Comparison of ENCODE assay signal across 8 cellular contexts in the genomic region with DNA sequence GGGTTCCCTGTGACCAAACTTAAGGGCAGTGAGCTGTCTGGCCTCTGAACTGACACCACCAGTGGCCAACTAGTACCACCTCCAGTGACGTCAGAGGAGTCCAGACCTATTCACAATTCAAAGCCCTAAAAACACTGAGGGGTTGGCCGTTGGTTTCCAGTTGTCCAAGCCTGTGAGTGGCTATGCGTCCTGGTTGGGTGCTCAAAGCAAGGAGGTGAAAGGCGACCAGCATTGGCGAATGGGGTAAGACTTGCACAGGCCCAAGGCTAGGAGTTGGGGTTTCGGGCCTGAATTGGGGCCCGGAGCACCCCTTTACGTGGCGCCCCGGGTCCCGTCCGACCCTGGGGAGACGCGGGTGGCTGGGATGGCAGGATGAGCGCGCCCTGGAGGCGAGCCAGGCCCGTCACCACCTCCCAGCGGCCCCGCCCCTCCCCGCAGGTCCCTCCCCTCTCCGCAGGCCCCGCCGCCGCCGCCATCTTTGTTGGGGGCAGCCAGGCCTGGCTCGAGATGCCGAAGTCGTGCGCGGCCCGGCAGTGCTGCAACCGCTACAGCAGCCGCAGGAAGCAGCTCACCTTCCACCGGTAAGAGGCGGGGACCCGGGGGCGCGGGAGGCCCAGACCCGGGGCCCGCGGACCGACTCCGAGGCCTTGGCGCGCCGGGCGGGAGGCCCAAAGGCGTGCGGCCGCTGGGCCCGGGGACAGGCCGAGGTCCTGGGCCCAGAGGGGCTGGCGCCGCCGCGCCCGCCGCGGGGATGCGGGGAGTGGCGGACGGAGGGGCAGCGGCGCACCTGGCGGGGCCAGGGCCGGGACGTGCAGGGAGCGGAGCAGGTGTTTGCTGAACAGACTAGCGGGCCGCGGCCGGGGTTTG. TPM values are rescaled to one million over a fixed set of nuclear protein-coding genes. Genes with fewer than 3 reads are reported as not detected.
DNase-seq lines count a peak whose midpoint lies in the region; ATAC-seq, FAIRE-seq and TF ChIP-seq lines count a peak whose summit lies in the region.

A gene with protein sequence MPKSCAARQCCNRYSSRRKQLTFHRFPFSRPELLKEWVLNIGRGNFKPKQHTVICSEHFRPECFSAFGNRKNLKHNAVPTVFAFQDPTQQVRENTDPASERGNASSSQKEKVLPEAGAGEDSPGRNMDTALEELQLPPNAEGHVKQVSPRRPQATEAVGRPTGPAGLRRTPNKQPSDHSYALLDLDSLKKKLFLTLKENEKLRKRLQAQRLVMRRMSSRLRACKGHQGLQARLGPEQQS (plus strand): TSS at position 157 of the 867 bp plus-strand sequence. CDS start 351 bp downstream, at position 508.

- no peaks in the 10 kb centered on the region for H3K9me3 Mint-ChIP-seq in WTC11

- no peaks in the 10 kb centered on the region for H3K27me3 ChIP-seq in bronchial epithelial cell (ENCODE audit: control insufficient read depth, insufficient read depth, low read length)

- POLR2A ChIA-PET in WTC11 (lab: Charles Lee) = interaction anchor here (0.7 to 1.3 kb wide), 4 partner anchors 20 to 23 kb away, joined by 3 to 4 read pairs (median 4); a partner anchor contains a TSS

- H3K36me3 ChIP-seq in bronchial epithelial cell (ENCODE audit: control insufficient read depth, insufficient read depth, low read length) = peaks cover 29% of the 10 kb centered on the region

- CTCF ChIA-PET in WTC11 (lab: Charles Lee) = interaction anchor here (0.7 to 2.5 kb wide), 8 partner anchors 8 to 771 kb away, joined by 3 to 8 read pairs (median 6); a partner anchor contains a TSS

- no peak for FAIRE-seq in bronchial epithelial cell (lab: Jason Lieb, UNC)

- DNase-seq in NCI-H2171 (lab: John Stamatoyannopoulos, UW) = peak; percentile 86
- DNase-seq in WTC11 (ENCODE audit: low spot score) = peak; percentile 90
- peak; percentile 60 for DNase-seq in bronchial epithelial cell (ENCODE audit: low read depth)
- DNase-seq in inferior parietal cortex (ENCODE audit: extremely low spot score) = peak; percentile 80
- peak; percentile 79 to 85 for DNase-seq in stimulated activated CD4-positive, alpha-beta T cell treated with anti-CD3 and anti-CD28 coated beads, Interleukin-12 subunit alpha, Interleukin-12 subunit beta, amount 100 ng/mL, for 24 hours (ENCODE audit: low read depth in 2 of 2)

- TF ChIP-seq CTCF in 22Rv1 (IDR thresholded peaks at IDR 0.05) (no peak), WTC11 (IDR thresholded peaks at IDR 0.05) (no peak), bronchial epithelial cell (IDR thresholded peaks at IDR 0.05; ENCODE audit: insufficient read depth, low read length, severe bottlenecking) (no peak)

- H3K27ac ChIP-seq in 22Rv1 = peak within 1 kb of the TSS; percentile 90

- H3K27ac Mint-ChIP-seq in WTC11 = peak within 1 kb of the TSS; percentile 98

- peaks cover 46% of the 10 kb centered on the region for H3K36me3 Mint-ChIP-seq in WTC11

- peak within 1 kb of the TSS; percentile 89 for H3K4me3 Mint-ChIP-seq in WTC11

- H3K4me3 ChIP-seq in bronchial epithelial cell (ENCODE audit: low read depth, low read length) = peak within 1 kb of the TSS; percentile 74

- no peaks in the 10 kb centered on the region; the same call in 1 of the 2 replicates for H3K27me3 Mint-ChIP-seq in WTC11 (ENCODE audit: low read depth)

- peak; percentile 83 for ATAC-seq in GM18498 (IDR thresholded peaks at IDR 0.05; ENCODE audit: unreplicated experiment)
- ATAC-seq in HG02943 (IDR thresholded peaks at IDR 0.05; ENCODE audit: low read depth, unreplicated experiment) = peak; percentile 82
- ATAC-seq in WTC11 = peak; percentile 93

- H3K4me1 Mint-ChIP-seq in WTC11 = peaks cover 14% of the 10 kb centered on the region

TF ChIP-seq in WTC11, 78 proteins besides CTCF, POLR2A, EP300 and RAD21 (continues in another document):
- TF ChIP-seq, protein P1, sequence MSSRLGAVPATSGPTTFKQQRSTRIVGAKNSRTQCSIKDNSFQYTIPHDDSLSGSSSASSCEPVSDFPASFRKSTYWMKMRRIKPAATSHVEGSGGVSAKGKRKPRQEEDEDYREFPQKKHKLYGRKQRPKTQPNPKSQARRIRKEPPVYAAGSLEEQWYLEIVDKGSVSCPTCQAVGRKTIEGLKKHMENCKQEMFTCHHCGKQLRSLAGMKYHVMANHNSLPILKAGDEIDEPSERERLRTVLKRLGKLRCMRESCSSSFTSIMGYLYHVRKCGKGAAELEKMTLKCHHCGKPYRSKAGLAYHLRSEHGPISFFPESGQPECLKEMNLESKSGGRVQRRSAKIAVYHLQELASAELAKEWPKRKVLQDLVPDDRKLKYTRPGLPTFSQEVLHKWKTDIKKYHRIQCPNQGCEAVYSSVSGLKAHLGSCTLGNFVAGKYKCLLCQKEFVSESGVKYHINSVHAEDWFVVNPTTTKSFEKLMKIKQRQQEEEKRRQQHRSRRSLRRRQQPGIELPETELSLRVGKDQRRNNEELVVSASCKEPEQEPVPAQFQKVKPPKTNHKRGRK (CRISPR knock-in tag; IDR thresholded peaks at IDR 0.05; ENCODE audit: borderline replicate concordance) = no peak
- TF ChIP-seq TCF7 (CRISPR knock-in tag; IDR thresholded peaks at IDR 0.05; ENCODE audit: low read depth) (peak; percentile 60; the same call in 1 of the 2 replicates), NFYB (CRISPR knock-in tag; conservative IDR thresholded peaks at IDR 0.05; ENCODE audit: low read depth) (0 out of 2 replicates have a peak, but pooled peaks have one; percentile 13), JUN (CRISPR knock-in tag; IDR thresholded peaks at IDR 0.05) (peak; percentile 59; the same call in 1 of the 2 replicates), SMAD3 (CRISPR knock-in tag; IDR thresholded peaks at IDR 0.05; ENCODE audit: borderline replicate concordance) (peak; percentile 14; the same call in 1 of the 2 replicates), ZNF416 (CRISPR knock-in tag; IDR thresholded peaks at IDR 0.05) (0 out of 2 replicates have a peak, but pooled peaks have one; percentile 56), ZNF317 (CRISPR knock-in tag; IDR thresholded peaks at IDR 0.05; ENCODE audit: borderline replicate concordance, low read depth) (no peak; the same call in 1 of the 2 replicates), ZNF263 (CRISPR knock-in tag; IDR thresholded peaks at IDR 0.05; ENCODE audit: low read depth) (0 out of 2 replicates have a peak, but pooled peaks have one; percentile 41), SP1 (CRISPR knock-in tag; conservative IDR thresholded peaks at IDR 0.05) (peak; percentile 80)
- TF ChIP-seq, protein P2, sequence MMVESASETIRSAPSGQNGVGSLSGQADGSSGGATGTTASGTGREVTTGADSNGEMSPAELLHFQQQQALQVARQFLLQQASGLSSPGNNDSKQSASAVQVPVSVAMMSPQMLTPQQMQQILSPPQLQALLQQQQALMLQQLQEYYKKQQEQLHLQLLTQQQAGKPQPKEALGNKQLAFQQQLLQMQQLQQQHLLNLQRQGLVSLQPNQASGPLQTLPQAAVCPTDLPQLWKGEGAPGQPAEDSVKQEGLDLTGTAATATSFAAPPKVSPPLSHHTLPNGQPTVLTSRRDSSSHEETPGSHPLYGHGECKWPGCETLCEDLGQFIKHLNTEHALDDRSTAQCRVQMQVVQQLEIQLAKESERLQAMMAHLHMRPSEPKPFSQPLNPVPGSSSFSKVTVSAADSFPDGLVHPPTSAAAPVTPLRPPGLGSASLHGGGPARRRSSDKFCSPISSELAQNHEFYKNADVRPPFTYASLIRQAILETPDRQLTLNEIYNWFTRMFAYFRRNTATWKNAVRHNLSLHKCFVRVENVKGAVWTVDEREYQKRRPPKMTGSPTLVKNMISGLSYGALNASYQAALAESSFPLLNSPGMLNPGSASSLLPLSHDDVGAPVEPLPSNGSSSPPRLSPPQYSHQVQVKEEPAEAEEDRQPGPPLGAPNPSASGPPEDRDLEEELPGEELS (CRISPR knock-in tag; IDR thresholded peaks at IDR 0.05) = peak; percentile 34; the same call in 1 of the 2 replicates
- TF ChIP-seq, protein P3, sequence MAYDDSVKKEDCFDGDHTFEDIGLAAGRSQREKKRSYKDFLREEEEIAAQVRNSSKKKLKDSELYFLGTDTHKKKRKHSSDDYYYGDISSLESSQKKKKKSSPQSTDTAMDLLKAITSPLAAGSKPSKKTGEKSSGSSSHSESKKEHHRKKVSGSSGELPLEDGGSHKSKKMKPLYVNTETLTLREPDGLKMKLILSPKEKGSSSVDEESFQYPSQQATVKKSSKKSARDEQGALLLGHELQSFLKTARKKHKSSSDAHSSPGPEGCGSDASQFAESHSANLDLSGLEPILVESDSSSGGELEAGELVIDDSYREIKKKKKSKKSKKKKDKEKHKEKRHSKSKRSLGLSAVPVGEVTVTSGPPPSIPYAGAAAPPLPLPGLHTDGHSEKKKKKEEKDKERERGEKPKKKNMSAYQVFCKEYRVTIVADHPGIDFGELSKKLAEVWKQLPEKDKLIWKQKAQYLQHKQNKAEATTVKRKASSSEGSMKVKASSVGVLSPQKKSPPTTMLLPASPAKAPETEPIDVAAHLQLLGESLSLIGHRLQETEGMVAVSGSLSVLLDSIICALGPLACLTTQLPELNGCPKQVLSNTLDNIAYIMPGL (CRISPR knock-in tag; IDR thresholded peaks at IDR 0.05) = peak; percentile 64; the same call in 1 of the 2 replicates
- TF ChIP-seq, protein P4, sequence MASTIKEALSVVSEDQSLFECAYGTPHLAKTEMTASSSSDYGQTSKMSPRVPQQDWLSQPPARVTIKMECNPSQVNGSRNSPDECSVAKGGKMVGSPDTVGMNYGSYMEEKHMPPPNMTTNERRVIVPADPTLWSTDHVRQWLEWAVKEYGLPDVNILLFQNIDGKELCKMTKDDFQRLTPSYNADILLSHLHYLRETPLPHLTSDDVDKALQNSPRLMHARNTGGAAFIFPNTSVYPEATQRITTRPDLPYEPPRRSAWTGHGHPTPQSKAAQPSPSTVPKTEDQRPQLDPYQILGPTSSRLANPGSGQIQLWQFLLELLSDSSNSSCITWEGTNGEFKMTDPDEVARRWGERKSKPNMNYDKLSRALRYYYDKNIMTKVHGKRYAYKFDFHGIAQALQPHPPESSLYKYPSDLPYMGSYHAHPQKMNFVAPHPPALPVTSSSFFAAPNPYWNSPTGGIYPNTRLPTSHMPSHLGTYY (CRISPR knock-in tag; IDR thresholded peaks at IDR 0.05) = no peak
- TF ChIP-seq, protein P5, sequence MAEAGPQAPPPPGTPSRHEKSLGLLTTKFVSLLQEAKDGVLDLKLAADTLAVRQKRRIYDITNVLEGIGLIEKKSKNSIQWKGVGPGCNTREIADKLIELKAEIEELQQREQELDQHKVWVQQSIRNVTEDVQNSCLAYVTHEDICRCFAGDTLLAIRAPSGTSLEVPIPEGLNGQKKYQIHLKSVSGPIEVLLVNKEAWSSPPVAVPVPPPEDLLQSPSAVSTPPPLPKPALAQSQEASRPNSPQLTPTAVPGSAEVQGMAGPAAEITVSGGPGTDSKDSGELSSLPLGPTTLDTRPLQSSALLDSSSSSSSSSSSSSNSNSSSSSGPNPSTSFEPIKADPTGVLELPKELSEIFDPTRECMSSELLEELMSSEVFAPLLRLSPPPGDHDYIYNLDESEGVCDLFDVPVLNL (CRISPR knock-in tag; IDR thresholded peaks at IDR 0.05; ENCODE audit: borderline replicate concordance, low read depth) = peak; percentile 18; the same call in 1 of the 2 replicates

RNA-seq across cellular contexts. Expression of the gene that starts here (rescaled TPM):
- total RNA-seq in WTC11 (2021) = 14.8 to 17.4 TPM (median 15.0 TPM) in 3 replicates
- total RNA-seq in bronchial epithelial cell = 24.0 and 26.6 TPM in 2 replicates

Comparison
In these comparisons a context has a peak if more than half of its experiments do, and no peak if none do; other contexts are left out.
1. Peak in every context shown above with its lines: DNase-seq, ATAC-seq, H3K4me3 ChIP-seq and H3K27ac ChIP-seq.